In genomic region chr18:12911928-12912703, GRCh38 we compare ENCODE assay signal across 13 cellular contexts. TPM values are rescaled to one million over a fixed set of nuclear protein-coding genes. Genes with fewer than 3 reads are reported as not detected.
DNase-seq lines count a peak whose midpoint lies in the region; ATAC-seq and TF ChIP-seq lines count a peak whose summit lies in the region.
"Had no signal": no experiment of that assay in that cellular context is flagged by ENCODE, and none has a peak within 500 bp of the region (broad histone marks: within the 10 kb centered on the region; RNA-seq: fewer than 3 reads in every experiment).

No MANE protein-coding gene starts in this region.

- no peak for TF ChIP-seq CTCF in dorsolateral prefrontal cortex (IDR thresholded peaks at IDR 0.05 in 54 of 56, conservative IDR thresholded peaks at IDR 0.05 in 2 of 56; ENCODE audit: low read depth in 1 of 56, partially characterized antibody in 56 of 56)
- TF ChIP-seq CTCF in spleen (IDR thresholded peaks at IDR 0.05 in 8 of 11, conservative IDR thresholded peaks at IDR 0.05 in 3 of 11), result no peak

- no peaks in the 10 kb centered on the region for H3K9me3 ChIP-seq in HUES6 (ENCODE audit: control insufficient read depth, insufficient read depth, low read depth, low read length)
- H3K9me3 ChIP-seq in spleen, result peaks cover 0 to 17% (median 0%) of the 10 kb centered on the region in 8 donors

- H3K36me3 ChIP-seq in HUES6 (ENCODE audit: control insufficient read depth, insufficient read depth, low read length) (no peaks in the 10 kb centered on the region), spleen (no peaks in the 10 kb centered on the region)

- no peak overlapping the region for H3K9ac ChIP-seq in HUES6 (ENCODE audit: low read length)

- ATAC-seq in HG02870 (IDR thresholded peaks at IDR 0.05; ENCODE audit: unreplicated experiment), result no peak
- ATAC-seq: HCT116 had no signal

- H3K4me1 ChIP-seq in HUES6 (ENCODE audit: control insufficient read depth, insufficient read depth, low read length) (no peaks in the 10 kb centered on the region), spleen (peaks cover 6 to 20% (median 15%) of the 10 kb centered on the region in 6 donors)

- intact Hi-C loops in dorsolateral prefrontal cortex (cut with DNase I), result no loop called here
- intact Hi-C loops in spleen (cut with DNase I; ENCODE audit: low total_unique reads), result no loop called here

- peaks cover 15% of the 10 kb centered on the region; the same call in 1 of the 2 replicates for H3K27me3 ChIP-seq in HUES6 (ENCODE audit: control insufficient read depth, insufficient read depth, low read length)
- peaks cover 0 to 44% (median 22%) of the 10 kb centered on the region in 45 donors for H3K27me3 ChIP-seq in dorsolateral prefrontal cortex
- H3K27me3 ChIP-seq in spleen (replicated peaks in 1 of 7), result peaks cover 0 to 32% (median 0%) of the 10 kb centered on the region in 7 donors

- no peak overlapping the region for H3K27ac ChIP-seq in HUES6 (ENCODE audit: low read depth, low read length)
- H3K27ac ChIP-seq in dorsolateral prefrontal cortex, result no peak overlapping the region
- H3K27ac ChIP-seq in spleen, result no peak overlapping the region

- WGBS in spleen, 5 donors, result 57 to 77% (median 68%) methylated on average over 35 to 75 of the region's 75 CpGs

- H3K4me3 ChIP-seq in HUES6 (ENCODE audit: low read depth, low read length) (peak overlapping the region; percentile 35; the same call in 1 of the 2 replicates), dorsolateral prefrontal cortex (peak overlapping the region in 46 of 59 donors; percentile 10 to 66 (median 50)), spleen (peak overlapping the region in 7 of 8 donors; percentile 33 to 68 (median 43))

- no peak for TF ChIP-seq POLR2A in spleen (IDR thresholded peaks at IDR 0.05)

- no peak for DNase-seq in dorsolateral prefrontal cortex
- DNase-seq in islet precursor cell, result peak; percentile 49
- DNase-seq in spleen, result peak; percentile 78
- DNase-seq in SHP77 treated with DMSO at 0.1 percent for 48 hours (lab: John Stamatoyannopoulos, UW), result no peak
- no peak for DNase-seq in NCI-H2029 (lab: John Stamatoyannopoulos, UW)
- no peak for DNase-seq in NK-92 (lab: John Stamatoyannopoulos, UW; ENCODE audit: unreplicated experiment)
- DNase-seq: activated CD4-positive, alpha-beta T cell treated with anti-CD3 and anti-CD28 coated beads for 4 hours; GDM1; NCI-H187 treated with DMSO at 0.1 percent for 48 hours; T1000 had no signal

RNA-seq across cellular contexts. Expression of gene PTPN2, which starts 28.1 kb away (rescaled TPM):
- total RNA-seq in dorsolateral prefrontal cortex, result 10 to 100 TPM; 20.7 to 58.6 (median 34.5) TPM
- total RNA-seq in spleen, result 10 to 100 TPM; 55.0 to 92.1 (median 72.7) TPM
- 10 to 100 TPM; 47.9 to 67.1 (median 54.5) TPM for polyA plus RNA-seq in spleen

RNA-seq across cellular contexts. Expression of gene SEH1L, which starts 35.7 kb away (rescaled TPM):
- 10 to 100 TPM; 28.6 to 78.9 (median 56.1) TPM for total RNA-seq in dorsolateral prefrontal cortex
- 10 to 100 TPM; 27.3 to 52.9 (median 34.8) TPM for total RNA-seq in spleen
- 10 to 100 TPM; 16.9 to 17.8 (median 17.3) TPM for polyA plus RNA-seq in spleen

Comparison
In these comparisons a context has a peak if more than half of its experiments do, and no peak if none do; other contexts are left out.
1. DNase-seq: peak in islet precursor cell (single experiment) and spleen (single experiment); none in dorsolateral prefrontal cortex (0 of 10), SHP77 treated with DMSO at 0.1 percent for 48 hours (single experiment), NCI-H2029 (single experiment) and NK-92 (single experiment).
2. Peak in every context shown above with its lines, with median percentiles within 50 percentile points of each other: H3K4me3 ChIP-seq.